In genomic region chr22:48577691-48578090, GRCh38 we compare ENCODE assay signal across 27 cellular contexts.
DNase-seq lines count a peak whose midpoint lies in the region; ATAC-seq, FAIRE-seq and TF ChIP-seq lines count a peak whose summit lies in the region.
"Had no signal": no experiment of that assay in that cellular context is flagged by ENCODE, and none has a peak within 500 bp of the region (broad histone marks: within the 10 kb centered on the region; RNA-seq: fewer than 3 reads in every experiment).

No MANE protein-coding gene starts in this region.

- no peak for TF ChIP-seq EP300 in suprapubic skin (IDR thresholded peaks at IDR 0.05)

- no peak overlapping the region for H3K4me2 ChIP-seq in astrocyte (ENCODE audit: low read length)

- H3K27me3 Mint-ChIP-seq in astrocyte (ENCODE audit: low read depth, unreplicated experiment): peaks cover 14% of the 10 kb centered on the region
- H3K27me3 Mint-ChIP-seq in activated naive CD8-positive, alpha-beta T cell treated with anti-CD3 and anti-CD28 coated beads, Interleukin-2, amount 50 U/mL, for 24 hours: peaks cover 26% of the 10 kb centered on the region

- H3K27ac Mint-ChIP-seq in astrocyte (ENCODE audit: unreplicated experiment): no peak overlapping the region
- no peak overlapping the region for H3K27ac Mint-ChIP-seq in activated naive CD8-positive, alpha-beta T cell treated with anti-CD3 and anti-CD28 coated beads, Interleukin-2, amount 50 U/mL, for 24 hours
- H3K27ac Mint-ChIP-seq: activated CD4-positive, alpha-beta T cell treated with anti-CD3 and anti-CD28 coated beads, Interleukin-2, amount 10 ng/mL, durations not matched to agents 24 days and 14 days; activated naive CD8-positive, alpha-beta T cell treated with anti-CD3 and anti-CD28 coated beads for 36 hours; T-cell had no signal

- peaks cover 13% of the 10 kb centered on the region for H3K27me3 ChIP-seq in astrocyte (ENCODE audit: insufficient read depth, low read length)
- peaks cover 46% of the 10 kb centered on the region for H3K27me3 ChIP-seq in lower lobe of right lung (ENCODE audit: low read depth)
- H3K27me3 ChIP-seq in suprapubic skin: peaks cover 63% of the 10 kb centered on the region

- H3K4me1 ChIP-seq in astrocyte (ENCODE audit: insufficient read depth, low read length): peaks cover 6% of the 10 kb centered on the region
- no peaks in the 10 kb centered on the region for H3K4me1 ChIP-seq in lower lobe of right lung
- peaks cover 15% of the 10 kb centered on the region for H3K4me1 ChIP-seq in suprapubic skin
- H3K4me1 ChIP-seq: prostate gland had no signal

- H3K36me3 ChIP-seq in astrocyte (ENCODE audit: insufficient read depth, low read length): no peaks in the 10 kb centered on the region
- no peaks in the 10 kb centered on the region for H3K36me3 ChIP-seq in lower lobe of right lung
- no peaks in the 10 kb centered on the region for H3K36me3 ChIP-seq in suprapubic skin
- H3K36me3 ChIP-seq: gastroesophageal sphincter, neutrophil, prostate gland had no signal

- TF ChIP-seq POLR2A in suprapubic skin (IDR thresholded peaks at IDR 0.05): no peak

- DNase-seq in Right ventricle myocardium inferior (ENCODE audit: missing footprints) (peak; percentile 35), cardiac septum (ENCODE audit: low spot score) (no peak), astrocyte (ENCODE audit: low read depth) (no peak), lower lobe of right lung (peak; percentile 35), suprapubic skin (ENCODE audit: low spot score in 2 of 2) (no peak), NCI-H187 treated with DMSO at 0.1 percent for 48 hours (lab: John Stamatoyannopoulos, UW) (no peak)
- DNase-seq in activated naive CD8-positive, alpha-beta T cell treated with anti-CD3 and anti-CD28 coated beads, Interleukin-2, amount 50 U/mL, for 24 hours: no peak
- DNase-seq: activated CD4-positive, alpha-beta T cell treated with anti-CD3 and anti-CD28 coated beads, Interleukin-2, amount 10 ng/mL, durations not matched to agents 24 days and 14 days; activated CD8-positive, alpha-beta memory T cell treated with anti-CD3 and anti-CD28 coated beads for 24 hours; activated effector memory CD4-positive, alpha-beta T cell treated with Interleukin-2 at 50 U/mL for 16 hours; activated naive CD8-positive, alpha-beta T cell treated with anti-CD3 and anti-CD28 coated beads for 36 hours; activated T-cell treated with anti-CD3 and anti-CD28 coated beads for 4 hours; DMS 273 treated with DMSO at 0.1 percent for 48 hours; hippocampal formation; left cardiac atrium; mammary epithelial cell; NCI-H82; stimulated activated CD4-positive, alpha-beta T cell treated with anti-CD3 and anti-CD28 coated beads, Interleukin-4, amount 100 ng/mL, for 24 hours; T-cell had no signal

- no peak overlapping the region for H2AFZ ChIP-seq in astrocyte (ENCODE audit: low read depth, low read length)

- peaks cover 4% of the 10 kb centered on the region for H3K4me1 Mint-ChIP-seq in astrocyte (ENCODE audit: low read depth, unreplicated experiment)
- H3K4me1 Mint-ChIP-seq in activated naive CD8-positive, alpha-beta T cell treated with anti-CD3 and anti-CD28 coated beads, Interleukin-2, amount 50 U/mL, for 24 hours: peaks cover 2% of the 10 kb centered on the region
- H3K4me1 Mint-ChIP-seq: activated CD4-positive, alpha-beta T cell treated with anti-CD3 and anti-CD28 coated beads, Interleukin-2, amount 10 ng/mL, durations not matched to agents 24 days and 14 days; activated naive CD8-positive, alpha-beta T cell treated with anti-CD3 and anti-CD28 coated beads for 36 hours; central memory CD8-positive, alpha-beta T cell had no signal

- no peaks in the 10 kb centered on the region for H3K36me3 Mint-ChIP-seq in astrocyte (ENCODE audit: low read depth, unreplicated experiment)
- H3K36me3 Mint-ChIP-seq in activated naive CD8-positive, alpha-beta T cell treated with anti-CD3 and anti-CD28 coated beads, Interleukin-2, amount 50 U/mL, for 24 hours (ENCODE audit: low read depth): no peaks in the 10 kb centered on the region
- H3K36me3 Mint-ChIP-seq: activated naive CD8-positive, alpha-beta T cell treated with anti-CD3 and anti-CD28 coated beads for 36 hours; IgD-negative memory B cell; T-cell had no signal

- no peak for FAIRE-seq in astrocyte (lab: Jason Lieb, UNC)
- FAIRE-seq: A204.1 had no signal

- peaks cover 48% of the 10 kb centered on the region for H4K20me1 ChIP-seq in astrocyte (ENCODE audit: insufficient read depth, low read length)

- ATAC-seq in Right ventricle myocardium inferior: no peak
- ATAC-seq in lower lobe of right lung: no peak
- ATAC-seq in activated naive CD8-positive, alpha-beta T cell treated with anti-CD3 and anti-CD28 coated beads, Interleukin-2, amount 50 U/mL, for 24 hours: no peak
- ATAC-seq in GM21619 (IDR thresholded peaks at IDR 0.05; ENCODE audit: unreplicated experiment): no peak
- ATAC-seq: gastroesophageal sphincter, T-cell had no signal

- H3K27ac ChIP-seq in astrocyte (ENCODE audit: low read depth, low read length) (no peak overlapping the region), lower lobe of right lung (no peak overlapping the region), suprapubic skin (no peak overlapping the region)
- H3K27ac ChIP-seq: gastroesophageal sphincter, neutrophil, prostate gland, WERI-Rb-1 had no signal

- H3K9me3 ChIP-seq in astrocyte (ENCODE audit: insufficient read depth, low read depth, low read length) (no peaks in the 10 kb centered on the region), lower lobe of right lung (no peaks in the 10 kb centered on the region), suprapubic skin (no peaks in the 10 kb centered on the region)
- H3K9me3 ChIP-seq: gastroesophageal sphincter, neutrophil, prostate gland had no signal

- no peak overlapping the region for H3K4me3 ChIP-seq in astrocyte (ENCODE audit: insufficient read depth, low read depth, low read length)
- no peak overlapping the region for H3K4me3 ChIP-seq in lower lobe of right lung
- H3K4me3 ChIP-seq in suprapubic skin: peak overlapping the region; percentile 53

- WGBS in suprapubic skin: 100% methylated on average over 4 of the region's 8 CpGs

- H3K9me3 Mint-ChIP-seq in astrocyte (ENCODE audit: unreplicated experiment): no peaks in the 10 kb centered on the region
- H3K9me3 Mint-ChIP-seq in activated naive CD8-positive, alpha-beta T cell treated with anti-CD3 and anti-CD28 coated beads, Interleukin-2, amount 50 U/mL, for 24 hours: no peaks in the 10 kb centered on the region
- H3K9me3 Mint-ChIP-seq: activated CD4-positive, alpha-beta T cell treated with anti-CD3 and anti-CD28 coated beads, Interleukin-2, amount 10 ng/mL, durations not matched to agents 24 days and 14 days; activated naive CD8-positive, alpha-beta T cell treated with anti-CD3 and anti-CD28 coated beads for 36 hours; central memory CD8-positive, alpha-beta T cell; T-cell had no signal

- intact Hi-C loops in Right ventricle myocardium inferior (cut with DNase I) (loop anchor here (10.0 kb wide), 2 partner anchors 727 to 1057 kb away; no protein-coding TSS in a partner anchor), cardiac septum (cut with DNase I) (loop anchor here (5.0 kb wide), 1 partner anchor 730 kb away; no protein-coding TSS in a partner anchor), lower lobe of right lung (cut with DNase I) (no loop called here)

- H3K79me2 ChIP-seq in astrocyte (ENCODE audit: insufficient read depth, low read length): no peaks in the 10 kb centered on the region

- peak overlapping the region; percentile 61 for H3K4me3 Mint-ChIP-seq in astrocyte (ENCODE audit: unreplicated experiment)
- H3K4me3 Mint-ChIP-seq in activated naive CD8-positive, alpha-beta T cell treated with anti-CD3 and anti-CD28 coated beads, Interleukin-2, amount 50 U/mL, for 24 hours: no peak overlapping the region
- H3K4me3 Mint-ChIP-seq: activated CD4-positive, alpha-beta T cell treated with anti-CD3 and anti-CD28 coated beads, Interleukin-2, amount 10 ng/mL, durations not matched to agents 24 days and 14 days; activated naive CD8-positive, alpha-beta T cell treated with anti-CD3 and anti-CD28 coated beads for 36 hours; central memory CD8-positive, alpha-beta T cell had no signal

- H3K9ac ChIP-seq in astrocyte (ENCODE audit: low read length): no peak overlapping the region

- no peak for TF ChIP-seq CTCF in astrocyte (IDR thresholded peaks at IDR 0.05; ENCODE audit: insufficient read depth, low read depth, low read length)
- TF ChIP-seq CTCF in lower lobe of right lung (IDR thresholded peaks at IDR 0.05): no peak
- TF ChIP-seq CTCF in suprapubic skin (IDR thresholded peaks at IDR 0.05): no peak

Comparison
In these comparisons a context has a peak if more than half of its experiments do, and no peak if none do; other contexts are left out.
1. DNase-seq: peak in Right ventricle myocardium inferior (single experiment) and lower lobe of right lung (single experiment); none in cardiac septum (single experiment), astrocyte (single experiment), suprapubic skin (0 of 2), NCI-H187 treated with DMSO at 0.1 percent for 48 hours (single experiment) and activated naive CD8-positive, alpha-beta T cell treated with anti-CD3 and anti-CD28 coated beads, Interleukin-2, amount 50 U/mL, for 24 hours (single experiment).